23 cellular contexts compared by ENCODE assay signal in genomic region chr18:42156266-42156665, GRCh38.
"Had no signal": no experiment of that assay in that cellular context is flagged by ENCODE, and none has a peak within 500 bp of the region (broad histone marks: within the 10 kb centered on the region; RNA-seq: fewer than 3 reads in every experiment).

No MANE protein-coding gene starts in this region.

- H3K27ac ChIP-seq: coronary artery, parathyroid adenoma, psoas muscle, sigmoid colon, uterus had no signal

- H3K36me3 ChIP-seq: sigmoid colon, uterus had no signal

- H3K4me3 ChIP-seq: coronary artery, dorsolateral prefrontal cortex, psoas muscle, sigmoid colon, smooth muscle cell, uterus had no signal

- DNase-seq: activated CD4-positive, alpha-beta T cell treated with anti-CD3 and anti-CD28 coated beads for 1 hour; activated CD4-positive, alpha-beta T cell treated with anti-CD3 and anti-CD28 coated beads, Interleukin-2, amount 50 U/mL, for 1 hour; activated CD8-positive, alpha-beta T cell treated with anti-CD3 and anti-CD28 coated beads for 36 hours; activated naive CD4-positive, alpha-beta T cell; activated T-cell treated with anti-CD3 and anti-CD28 coated beads, Interleukin-2, amount 50 U/mL, for 48 hours; dorsolateral prefrontal cortex; effector memory CD4-positive, alpha-beta T cell; left cardiac atrium; mammary epithelial cell; naive B cell; occipital lobe; psoas muscle; sigmoid colon; stimulated activated CD4-positive, alpha-beta T cell treated with anti-CD3 and anti-CD28 coated beads, Interleukin-1b, Interleukin-23, amount 100 ng/mL, for 48 hours; stimulated activated CD4-positive, alpha-beta T cell treated with anti-CD3 and anti-CD28 coated beads, Interleukin-4, amount 100 ng/mL, for 4 hours; stimulated activated CD8-positive, alpha-beta memory T cell treated with anti-CD3 and anti-CD28 coated beads, Interleukin-4, amount 100 ng/mL, for 48 hours; stimulated activated naive CD8-positive, alpha-beta T cell treated with anti-CD3 and anti-CD28 coated beads, Interleukin-15, amount 100 ng/mL, for 72 hours; substantia nigra; T-cell; uterus had no signal

- H3K27me3 ChIP-seq: dorsolateral prefrontal cortex, sigmoid colon, uterus had no signal

- H3K9me3 ChIP-seq: psoas muscle, sigmoid colon, uterus had no signal
